1 cellular context compared by ENCODE assay signal in the genomic region with DNA sequence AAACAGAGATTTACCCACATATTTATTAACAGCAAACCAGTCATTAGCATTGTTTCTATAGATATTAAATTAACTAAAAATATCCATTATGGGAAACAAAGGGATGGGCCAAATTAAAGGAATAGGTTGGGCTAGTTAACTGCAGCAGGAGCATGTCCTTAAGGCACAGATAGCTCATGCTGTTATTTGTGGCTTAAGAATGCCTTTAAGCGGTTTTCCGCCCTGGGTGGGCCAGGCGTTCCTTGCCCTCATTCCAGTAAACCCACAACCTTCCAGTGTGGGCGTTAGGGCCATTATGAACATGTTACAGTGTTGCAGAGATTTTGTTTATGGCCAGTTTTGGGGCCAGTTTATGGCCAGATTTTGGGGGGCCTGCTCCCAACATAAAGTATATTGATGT. TPM values are rescaled to one million over a fixed set of nuclear protein-coding genes. Genes with fewer than 3 reads are reported as not detected.
"Had no signal": no experiment of that assay in that cellular context is flagged by ENCODE, and none has a peak within 500 bp of the region (broad histone marks: within the 10 kb centered on the region; RNA-seq: fewer than 3 reads in every experiment).

No MANE protein-coding gene starts in this region.

RNA-seq across cellular contexts. Expression of a gene that starts 51.1 kb away (rescaled TPM):
- total RNA-seq: upper lobe of right lung had no signal
